In the genomic region with DNA sequence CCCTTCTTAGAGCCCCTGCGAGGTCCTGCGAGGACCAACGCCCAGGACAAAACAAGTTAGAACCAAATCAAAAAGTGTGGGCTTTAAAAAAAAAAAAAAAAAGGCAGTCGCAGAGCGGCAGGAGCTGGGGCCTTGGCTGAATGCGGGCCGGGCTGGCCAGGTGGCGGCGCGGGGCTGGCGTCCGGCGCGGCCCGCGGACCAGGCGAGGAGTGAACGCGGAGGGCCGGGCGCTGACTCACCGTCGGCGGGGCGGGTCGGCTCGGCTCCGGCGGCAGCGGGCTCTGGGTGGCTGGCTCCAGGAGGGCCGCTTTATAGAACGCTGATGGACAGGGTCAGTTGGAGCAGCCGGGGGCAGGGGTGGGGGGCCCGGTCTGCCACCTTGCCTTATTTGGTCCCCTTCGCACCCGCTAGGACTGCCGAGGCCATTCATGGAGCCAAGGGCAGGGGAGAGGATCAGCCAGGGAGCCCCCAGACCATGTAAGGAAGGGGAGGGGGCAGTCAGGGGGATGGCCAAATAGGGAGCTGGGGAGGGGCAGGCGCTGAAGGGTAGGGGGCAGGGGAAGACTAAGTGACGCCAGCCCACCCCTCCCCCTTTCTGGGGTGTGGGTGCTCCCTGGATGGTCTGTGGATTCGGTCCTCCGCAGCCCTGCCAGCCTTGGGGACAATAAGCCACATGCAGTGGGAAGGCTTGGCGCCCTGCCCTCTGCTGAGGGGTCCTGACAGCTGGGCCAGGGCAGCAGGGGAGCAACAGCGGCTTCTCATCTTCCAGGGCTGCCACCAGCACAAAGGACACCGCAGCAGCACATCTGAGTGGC, we compare ENCODE assay signal across 9 cellular contexts. TPM values are rescaled to one million over a fixed set of nuclear protein-coding genes. Genes with fewer than 3 reads are reported as not detected.
A peak's percentile ranks its signal among the peaks of the same experiment; 100 is the strongest.
DNase-seq lines count a peak whose midpoint lies in the region; ATAC-seq and TF ChIP-seq lines count a peak whose summit lies in the region.
"Had no signal": no experiment of that assay in that cellular context is flagged by ENCODE, and none has a peak within 500 bp of the region (broad histone marks: within the 10 kb centered on the region; RNA-seq: fewer than 3 reads in every experiment).

A gene (minus strand): TSS at position 283 of the 815 bp plus-strand sequence. CDS start 741 bp downstream, outside the sequence.

- H3K4me1 Mint-ChIP-seq in type B pancreatic cell (ENCODE audit: unreplicated experiment) = peaks cover 9% of the 10 kb centered on the region

- DNase-seq in DMS53 (lab: John Stamatoyannopoulos, UW) = peak; percentile 74
- no peak for DNase-seq in DMS53 treated with DMSO at 0.1 percent for 48 hours (lab: John Stamatoyannopoulos, UW; ENCODE audit: unreplicated experiment)
- DNase-seq in coronary artery (ENCODE audit: low spot score) = peak; percentile 78
- DNase-seq in left kidney (ENCODE audit: low read depth, low spot score) = peak; percentile 75
- no peak for DNase-seq in type B pancreatic cell (ENCODE audit: extremely low spot score, unreplicated experiment)
- no peak for DNase-seq in activated T-cell treated with anti-CD3 and anti-CD28 coated beads, Interleukin-2, amount 50 U/mL, for 1 hour

- peaks cover 74% of the 10 kb centered on the region for H3K27me3 Mint-ChIP-seq in type B pancreatic cell

- H3K36me3 Mint-ChIP-seq in type B pancreatic cell = no peaks in the 10 kb centered on the region

- no peak for TF ChIP-seq CTCF in coronary artery (IDR thresholded peaks at IDR 0.05)
- TF ChIP-seq CTCF in type B pancreatic cell (conservative IDR thresholded peaks at IDR 0.05) = no peak

- no peak within 1 kb of the TSS for H3K27ac Mint-ChIP-seq in type B pancreatic cell

- peak within 1 kb of the TSS; percentile 59 for H3K4me3 Mint-ChIP-seq in type B pancreatic cell

- peak within 1 kb of the TSS; percentile 67 for H3K4me3 ChIP-seq in coronary artery

- no peaks in the 10 kb centered on the region for H3K9me3 Mint-ChIP-seq in type B pancreatic cell

- peak within 1 kb of the TSS; percentile 72 to 91 for H3K27ac ChIP-seq in coronary artery

- ATAC-seq in HG03108 (IDR thresholded peaks at IDR 0.05; ENCODE audit: unreplicated experiment) (no peak), GM21381 (IDR thresholded peaks at IDR 0.05; ENCODE audit: unreplicated experiment) (no peak)
- ATAC-seq: HCT116 had no signal

RNA-seq across cellular contexts. Expression of the gene that starts here (rescaled TPM):
- 0.52 and 19.7 TPM in 2 replicates for total RNA-seq in type B pancreatic cell (ENCODE audit: low replicate concordance)

Comparison
In these comparisons a context has a peak if more than half of its experiments do, and no peak if none do; other contexts are left out.
1. DNase-seq: peak in DMS53 (single experiment), coronary artery (single experiment) and left kidney (single experiment); none in DMS53 treated with DMSO at 0.1 percent for 48 hours (single experiment), type B pancreatic cell (single experiment) and activated T-cell treated with anti-CD3 and anti-CD28 coated beads, Interleukin-2, amount 50 U/mL, for 1 hour (single experiment).